ENCODE assay signal across 25 cellular contexts in the genomic region with DNA sequence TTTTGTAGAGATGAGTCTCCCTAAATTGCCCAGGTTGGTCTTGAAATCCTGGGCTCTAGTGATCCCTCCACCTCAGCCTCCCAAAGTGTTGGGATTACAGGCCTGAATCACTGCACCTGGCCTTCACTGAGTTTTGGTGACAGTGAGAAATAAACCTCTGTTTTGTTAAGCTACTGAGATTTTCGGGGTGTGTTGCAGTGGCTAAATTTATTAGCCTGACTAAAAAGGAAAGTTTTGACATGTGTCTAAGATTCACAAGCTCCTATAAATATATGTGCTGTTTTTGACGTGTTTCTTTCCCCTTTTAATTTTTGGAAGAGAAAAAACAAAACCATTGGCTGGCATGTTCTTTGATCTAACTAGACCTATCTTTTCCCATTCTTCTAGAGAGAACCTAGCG.
"Had no signal": no experiment of that assay in that cellular context is flagged by ENCODE, and none has a peak within 500 bp of the region (broad histone marks: within the 10 kb centered on the region; RNA-seq: fewer than 3 reads in every experiment).

No MANE protein-coding gene starts in this region.

- H3K4me3 Mint-ChIP-seq: memory B cell, natural killer cell had no signal

- H3K27ac Mint-ChIP-seq: memory B cell, natural killer cell, progenitor cell of endocrine pancreas had no signal

- DNase-seq: cortex of kidney; foreskin fibroblast; gastrocnemius medialis; head of caudate nucleus; kidney; natural killer cell; right lobe of liver; stimulated activated CD4-positive, alpha-beta T cell treated with anti-CD3 and anti-CD28 coated beads, Interleukin-12 subunit alpha, Interleukin-12 subunit beta, amount 100 ng/mL, for 4 hours; stimulated activated CD4-positive, alpha-beta T cell treated with anti-CD3 and anti-CD28 coated beads, Interleukin-1b, Interleukin-23, amount 100 ng/mL, for 48 hours; stimulated activated CD4-positive, alpha-beta T cell treated with anti-CD3 and anti-CD28 coated beads, Interleukin-4, amount 100 ng/mL, for 1 hour; stimulated activated CD8-positive, alpha-beta memory T cell treated with anti-CD3 and anti-CD28 coated beads, Interleukin-4, amount 100 ng/mL, for 48 hours; stimulated activated naive CD4-positive, alpha-beta T cell; stomach; thyroid gland; trophoblast cell had no signal

- H3K4me3 ChIP-seq: gastrocnemius medialis, hepatocyte, lung, right lobe of liver, smooth muscle cell, stomach, thyroid gland, vagina had no signal

- H3K4me2 ChIP-seq: hepatocyte, smooth muscle cell had no signal

- H3K4me1 Mint-ChIP-seq: memory B cell, natural killer cell had no signal

- H3K27me3 ChIP-seq: gastrocnemius medialis, right lobe of liver, stomach, thyroid gland, vagina had no signal

- H3K9ac ChIP-seq: parathyroid adenoma had no signal

- H3K9me3 ChIP-seq: gastrocnemius medialis, right lobe of liver, stomach, thyroid gland, vagina had no signal

- FAIRE-seq: kidney had no signal

- H2AFZ ChIP-seq: hepatocyte, parathyroid adenoma had no signal

- H3K9me3 Mint-ChIP-seq: memory B cell, natural killer cell had no signal

- H3K4me1 ChIP-seq: gastrocnemius medialis, parathyroid adenoma, right lobe of liver, stomach, thyroid gland, vagina had no signal

- H3K36me3 ChIP-seq: gastrocnemius medialis, right lobe of liver, stomach, thyroid gland, vagina had no signal

- ATAC-seq: esophagus mucosa, gastrocnemius medialis, left lobe of liver, natural killer cell, right lobe of liver had no signal

- H3K36me3 Mint-ChIP-seq: memory B cell, natural killer cell had no signal

- H3K27me3 Mint-ChIP-seq: memory B cell had no signal

- H3K27ac ChIP-seq: epithelial cell of prostate, gastrocnemius medialis, hepatocyte, parathyroid adenoma, right lobe of liver, stomach, thyroid gland, vagina had no signal
